Comparison of ENCODE assay signal across 21 cellular contexts in the genomic region with DNA sequence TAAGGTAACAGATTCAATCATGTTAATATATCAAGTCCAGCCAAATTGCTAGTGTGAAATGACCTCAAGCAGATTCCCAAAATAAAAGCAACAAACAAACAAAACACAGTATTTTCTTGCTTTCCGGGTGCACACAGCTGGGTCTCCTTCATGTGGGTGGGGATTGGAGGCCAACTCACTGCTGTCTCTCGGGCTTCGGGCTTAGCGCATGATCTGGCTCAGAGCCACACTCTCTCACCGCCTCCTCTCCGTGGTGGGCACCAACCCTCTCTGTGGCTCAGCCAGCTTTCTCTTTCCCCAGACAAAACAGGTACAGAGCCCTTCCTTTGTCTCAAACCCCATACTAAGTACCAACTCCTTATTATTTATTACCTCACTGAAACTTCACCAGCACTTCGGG. TPM values are rescaled to one million over a fixed set of nuclear protein-coding genes. Genes with fewer than 3 reads are reported as not detected.
"Had no signal": no experiment of that assay in that cellular context is flagged by ENCODE, and none has a peak within 500 bp of the region (broad histone marks: within the 10 kb centered on the region; RNA-seq: fewer than 3 reads in every experiment).

No MANE protein-coding gene starts in this region.

- ATAC-seq: activated CD4-positive, CD25-positive, alpha-beta regulatory T cell treated with anti-CD3 and anti-CD28 coated beads, Interleukin-2, amount 50 U/mL, for 24 hours; activated CD8-positive, alpha-beta T cell treated with anti-CD3 and anti-CD28 coated beads for 36 hours had no signal

- H3K27me3 ChIP-seq: adrenal gland, SJCRH30 had no signal

- H3K36me3 ChIP-seq: adrenal gland, SJCRH30 had no signal

- H3K4me1 ChIP-seq: adrenal gland, SJCRH30 had no signal

- DNase-seq: activated CD4-positive, alpha-beta T cell treated with anti-CD3 and anti-CD28 coated beads for 4 hours; activated CD8-positive, alpha-beta memory T cell treated with anti-CD3 and anti-CD28 coated beads, Interleukin-2, amount 50 U/mL, for 4 hours; activated CD8-positive, alpha-beta T cell treated with anti-CD3 and anti-CD28 coated beads for 36 hours; activated naive CD4-positive, alpha-beta T cell treated with anti-CD3 and anti-CD28 coated beads, Interleukin-2, amount 50 U/mL, for 16 hours; activated naive CD8-positive, alpha-beta T cell treated with anti-CD3 and anti-CD28 coated beads, Interleukin-2, amount 10 ng/mL, durations not matched to agents 7 days and 5 days; adrenal gland; Kasumi-1; NCI-H1048; NCI-H146; NCI-H187 treated with DMSO at 0.1 percent for 48 hours; NCI-H2081 treated with DMSO at 0.1 percent for 48 hours; NCI-H2227 treated with DMSO at 0.1 percent for 48 hours; NCI-H446 treated with DMSO at 0.1 percent for 48 hours; NCI-H526; NCI-H82; SK-N-SH; T-helper 1 cell had no signal

- H3K27ac ChIP-seq: adrenal gland, SJCRH30 had no signal

- H3K9me3 ChIP-seq: adrenal gland, SJCRH30, SK-N-SH had no signal

- H3K4me3 ChIP-seq: adrenal gland, SJCRH30 had no signal

RNA-seq across cellular contexts. Expression of gene REELD1, which starts 2.9 kb away (rescaled TPM):
- total RNA-seq: cerebellum, RPMI7951, SJCRH30 had no signal
